24 cellular contexts compared by ENCODE assay signal in the genomic region with DNA sequence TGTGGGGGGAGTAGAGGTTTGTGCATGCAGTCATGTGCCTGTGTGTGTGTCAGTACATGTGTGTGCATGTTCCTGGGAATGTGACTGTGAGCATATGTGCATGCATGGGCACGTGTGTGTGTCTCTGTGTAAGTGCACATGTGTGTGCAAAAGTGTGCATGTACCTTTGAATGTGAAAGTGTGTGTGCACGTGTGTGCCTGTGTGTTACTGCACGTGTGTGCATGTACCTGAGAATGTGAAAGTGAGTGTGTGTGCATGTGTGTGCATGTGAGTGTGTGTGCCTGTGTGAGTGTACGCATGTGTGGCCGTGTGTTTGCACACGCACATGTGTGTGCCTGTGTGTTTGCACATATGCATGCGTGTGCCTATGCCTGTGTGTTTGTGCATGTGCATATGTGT.
DNase-seq lines count a peak whose midpoint lies in the region; ATAC-seq, FAIRE-seq and TF ChIP-seq lines count a peak whose summit lies in the region.
"Had no signal": no experiment of that assay in that cellular context is flagged by ENCODE, and none has a peak within 500 bp of the region (broad histone marks: within the 10 kb centered on the region; RNA-seq: fewer than 3 reads in every experiment).

No MANE protein-coding gene starts in this region.

- H3K4me3 Mint-ChIP-seq in endothelial cell (ENCODE audit: unreplicated experiment) = peak overlapping the region; percentile 70
- no peak overlapping the region for H3K4me3 Mint-ChIP-seq in naive thymus-derived CD4-positive, alpha-beta T cell
- H3K4me3 Mint-ChIP-seq: B cell; CD4-positive, CD25-positive, alpha-beta regulatory T cell; CD8-positive, alpha-beta T cell; GM23338 had no signal

- H3K23ac ChIP-seq in trophoblast cell (ENCODE audit: low read length) = no peak overlapping the region

- no peak for TF ChIP-seq CTCF in HepG2 (CRISPR knock-in tag; IDR thresholded peaks at IDR 0.05)
- no peak for TF ChIP-seq CTCF in right lobe of liver (IDR thresholded peaks at IDR 0.05)
- no peak for TF ChIP-seq CTCF in endothelial cell (IDR thresholded peaks at IDR 0.05; ENCODE audit: unreplicated experiment)

- H3K79me1 ChIP-seq in trophoblast cell (ENCODE audit: low read length) = no peaks in the 10 kb centered on the region

- no peak overlapping the region for H3K27ac ChIP-seq in HepG2 (ENCODE audit: extremely low read length, insufficient read depth, low read length)
- H3K27ac ChIP-seq in right lobe of liver = no peak overlapping the region
- no peak overlapping the region for H3K27ac ChIP-seq in naive thymus-derived CD4-positive, alpha-beta T cell (ENCODE audit: low read depth, low read length)
- H3K27ac ChIP-seq in trophoblast cell (ENCODE audit: low read depth, low read length) = no peak overlapping the region
- H3K27ac ChIP-seq: 22Rv1, BLaER1, C4-2B had no signal

- no peak overlapping the region for H3K14ac ChIP-seq in trophoblast cell (ENCODE audit: low read length)

- H3K79me2 ChIP-seq in HepG2 (ENCODE audit: insufficient read depth, low read length) (no peaks in the 10 kb centered on the region), trophoblast cell (ENCODE audit: control insufficient read depth, insufficient read depth, low read length, poor library complexity) (no peaks in the 10 kb centered on the region)

- CTCF ChIA-PET in HepG2 (lab: Yijun Ruan, JAX; ENCODE audit: low intra/inter-chr PET ratio, low total read pairs) = no interaction called here
- CTCF ChIA-PET in naive thymus-derived CD4-positive, alpha-beta T cell (lab: Charles Lee) = no interaction called here

- H3K9me3 ChIP-seq in HepG2 (ENCODE audit: low read length) = no peaks in the 10 kb centered on the region
- H3K9me3 ChIP-seq in right lobe of liver = no peaks in the 10 kb centered on the region
- H3K9me3 ChIP-seq in naive thymus-derived CD4-positive, alpha-beta T cell (ENCODE audit: control insufficient read depth in 2 of 3, low read length in 3 of 3) = peaks cover 0 to 3% (median 0%) of the 10 kb centered on the region in 3 experiments
- H3K9me3 ChIP-seq in trophoblast cell (ENCODE audit: insufficient read depth, low read depth, low read length) = peaks cover 11% of the 10 kb centered on the region
- H3K9me3 ChIP-seq: BLaER1, Caco-2, HAP-1 had no signal

- no peak overlapping the region for H3K4ac ChIP-seq in trophoblast cell (ENCODE audit: low read depth, low read length)

- H3K27me3 Mint-ChIP-seq in endothelial cell (ENCODE audit: unreplicated experiment) = peaks cover 19% of the 10 kb centered on the region
- H3K27me3 Mint-ChIP-seq in naive thymus-derived CD4-positive, alpha-beta T cell = peaks cover 0 to 36% (median 6%) of the 10 kb centered on the region in 5 donors
- H3K27me3 Mint-ChIP-seq: B cell; CD4-positive, CD25-positive, alpha-beta regulatory T cell had no signal

- ATAC-seq in HepG2 (no peak), right lobe of liver (no peak), GM19351 (IDR thresholded peaks at IDR 0.05; ENCODE audit: unreplicated experiment) (no peak)
- ATAC-seq in naive thymus-derived CD4-positive, alpha-beta T cell = peak; percentile 20
- ATAC-seq: CD8-positive, alpha-beta T cell; GM23338 had no signal

- H3K4me3 ChIP-seq in HepG2 (replicated peaks in 1 of 3; ENCODE audit: insufficient read depth in 1 of 3, low read depth in 2 of 3, low read length in 3 of 3) = no peak overlapping the region
- H3K4me3 ChIP-seq in right lobe of liver = no peak overlapping the region
- H3K4me3 ChIP-seq in naive thymus-derived CD4-positive, alpha-beta T cell (ENCODE audit: low read length) = no peak overlapping the region
- peak overlapping the region; percentile 25 for H3K4me3 ChIP-seq in trophoblast cell (ENCODE audit: low read depth, low read length)
- H3K4me3 ChIP-seq: BLaER1, GM23338, HAP-1 had no signal

- H2AK5ac ChIP-seq in trophoblast cell (ENCODE audit: low read length) = no peak overlapping the region

- no peak overlapping the region for H4K12ac ChIP-seq in trophoblast cell (ENCODE audit: low read depth, low read length)

- H3K4me1 ChIP-seq in HepG2 (ENCODE audit: insufficient read depth, low read length) = no peaks in the 10 kb centered on the region
- H3K4me1 ChIP-seq in right lobe of liver = no peaks in the 10 kb centered on the region
- no peaks in the 10 kb centered on the region for H3K4me1 ChIP-seq in naive thymus-derived CD4-positive, alpha-beta T cell (ENCODE audit: control insufficient read depth in 2 of 2, insufficient read depth in 2 of 2, low read length in 2 of 2)
- no peaks in the 10 kb centered on the region for H3K4me1 ChIP-seq in trophoblast cell (ENCODE audit: control insufficient read depth in 1 of 2, insufficient read depth in 2 of 2, low read length in 2 of 2)
- H3K4me1 ChIP-seq: Caco-2, HAP-1 had no signal

- no peak overlapping the region for H2AFZ ChIP-seq in HepG2 (ENCODE audit: low read length)
- no peak overlapping the region for H2AFZ ChIP-seq in trophoblast cell (ENCODE audit: insufficient read depth, low read length, poor library complexity)
- H2AFZ ChIP-seq: GM23338 had no signal

- H3K27ac Mint-ChIP-seq in endothelial cell (ENCODE audit: unreplicated experiment) = peak overlapping the region; percentile 34
- no peak overlapping the region for H3K27ac Mint-ChIP-seq in naive thymus-derived CD4-positive, alpha-beta T cell
- H3K27ac Mint-ChIP-seq: B cell; CD8-positive, alpha-beta T cell; GM23338 had no signal

- H3K4me1 Mint-ChIP-seq in endothelial cell (ENCODE audit: unreplicated experiment) = no peaks in the 10 kb centered on the region
- H3K4me1 Mint-ChIP-seq in naive thymus-derived CD4-positive, alpha-beta T cell = peaks cover 0 to 8% (median 0%) of the 10 kb centered on the region in 7 donors
- H3K4me1 Mint-ChIP-seq: B cell; CD4-positive, CD25-positive, alpha-beta regulatory T cell; GM23338 had no signal

- peaks cover 1 to 22% of the 10 kb centered on the region in 2 experiments; a peak in 3 of 5 replicates for H3K27me3 ChIP-seq in HepG2 (ENCODE audit: control insufficient read depth in 1 of 2, insufficient read depth in 2 of 2, low read length in 2 of 2)
- no peaks in the 10 kb centered on the region for H3K27me3 ChIP-seq in right lobe of liver
- no peaks in the 10 kb centered on the region for H3K27me3 ChIP-seq in naive thymus-derived CD4-positive, alpha-beta T cell (ENCODE audit: control insufficient read depth in 2 of 2, insufficient read depth in 2 of 2, low read length in 2 of 2)
- no peaks in the 10 kb centered on the region for H3K27me3 ChIP-seq in trophoblast cell (ENCODE audit: insufficient read depth, low read length)
- H3K27me3 ChIP-seq: BLaER1 had no signal

- no peak overlapping the region for H2BK5ac ChIP-seq in trophoblast cell (ENCODE audit: low read depth, low read length, poor library complexity)

- H3K9ac ChIP-seq in HepG2 (ENCODE audit: insufficient read depth, low read depth, low read length) (no peak overlapping the region), trophoblast cell (ENCODE audit: low read length) (no peak overlapping the region)
- H3K9ac ChIP-seq: BLaER1 had no signal

- BruUV-seq in HepG2 (replicated peaks; lab: Mats Ljungman, UMichigan) = no TSS peak

- TF ChIP-seq RAD21 in HepG2 (CRISPR knock-in tag; IDR thresholded peaks at IDR 0.05) = no peak

- H3K18ac ChIP-seq in trophoblast cell (ENCODE audit: low read length) = no peak overlapping the region

- DNase-seq in HepG2 (ENCODE audit: low spot score) = no peak
- no peak for DNase-seq in right lobe of liver
- DNase-seq in endothelial cell (ENCODE audit: low spot score) = no peak
- no peak for DNase-seq in naive thymus-derived CD4-positive, alpha-beta T cell
- DNase-seq in trophoblast cell = no peak
- no peak for DNase-seq in HUDEP-2 (lab: John Stamatoyannopoulos, UW; ENCODE audit: unreplicated experiment in 76 of 76)
- DNase-seq in NCI-H748 (lab: John Stamatoyannopoulos, UW; ENCODE audit: unreplicated experiment) = no peak
- DNase-seq: Caco-2; CD4-positive, CD25-positive, alpha-beta regulatory T cell; CD8-positive, alpha-beta T cell; DMS153; DND-41 had no signal

- H3K36me3 ChIP-seq in HepG2 (replicated peaks in 1 of 2; ENCODE audit: control insufficient read depth in 1 of 2, insufficient read depth in 2 of 2, low read length in 2 of 2) (no peaks in the 10 kb centered on the region), right lobe of liver (no peaks in the 10 kb centered on the region), trophoblast cell (ENCODE audit: control insufficient read depth in 1 of 2, insufficient read depth in 2 of 2, low read length in 2 of 2) (no peaks in the 10 kb centered on the region)
- no peaks in the 10 kb centered on the region for H3K36me3 ChIP-seq in naive thymus-derived CD4-positive, alpha-beta T cell (ENCODE audit: control insufficient read depth in 2 of 3, insufficient read depth in 3 of 3, low read length in 3 of 3)
- H3K36me3 ChIP-seq: BLaER1, HAP-1 had no signal

- FAIRE-seq in HepG2 (lab: Jason Lieb, UNC) = no peak
- FAIRE-seq: A204.1, G401.6, GM12892, GM19239, H54 had no signal

- no peaks in the 10 kb centered on the region for H4K20me1 ChIP-seq in HepG2 (ENCODE audit: insufficient read depth, low read length)
- H4K20me1 ChIP-seq: BLaER1 had no signal

- H4K91ac ChIP-seq in trophoblast cell (ENCODE audit: low read depth, low read length) = no peak overlapping the region

- in situ Hi-C loops in HepG2 (cut with HindIII; ENCODE audit: extremely low pct_ligation_motif_present, low pct_unique_long_range_greater_than_20kb) = no loop called here

- TF ChIP-seq POLR2A in HepG2 (IDR thresholded peaks at IDR 0.05; ENCODE audit: insufficient read depth in 1 of 2, low read depth in 2 of 2, low read length in 2 of 2) (no peak), right lobe of liver (IDR thresholded peaks at IDR 0.05) (no peak)

- peaks cover 49% of the 10 kb centered on the region for H3K9me3 Mint-ChIP-seq in endothelial cell (ENCODE audit: unreplicated experiment)
- peaks cover 4 to 28% (median 15%) of the 10 kb centered on the region in 11 donors for H3K9me3 Mint-ChIP-seq in naive thymus-derived CD4-positive, alpha-beta T cell

- no peak overlapping the region for H2BK12ac ChIP-seq in trophoblast cell (ENCODE audit: low read length)

- TF ChIP-seq EP300 in HepG2 (IDR thresholded peaks at IDR 0.05; ENCODE audit: low read depth in 2 of 2, low read length in 2 of 2) (no peak), HepG2 (CRISPR knock-in tag; IDR thresholded peaks at IDR 0.05; ENCODE audit: borderline replicate concordance) (no peak)

- intact Hi-C loops in HepG2 (cut with micrococcal nuclease; ENCODE audit: unreplicated experiment) (no loop called here), right lobe of liver (cut with DNase I) (no loop called here)
- intact Hi-C loops in naive thymus-derived CD4-positive, alpha-beta T cell (cut with micrococcal nuclease) = no loop called here

- WGBS in HepG2 (ENCODE audit: low lambda C conversion rate) = 79% methylated on average over 3 of the region's 7 CpGs
- WGBS in right lobe of liver (ENCODE audit: insufficient coverage, low coverage, low lambda C conversion rate, missing lambda C conversion rate) = 70% methylated on average over 2 of the region's 7 CpGs
- WGBS in trophoblast cell (ENCODE audit: extremely low coverage, insufficient coverage, insufficient read length) = no CpG with 5 or more reads among the region's 7 CpGs

- POLR2A ChIA-PET in HepG2 (lab: Yijun Ruan, JAX) = no interaction called here
- POLR2A ChIA-PET in naive thymus-derived CD4-positive, alpha-beta T cell (lab: Charles Lee) = no interaction called here

- no peak overlapping the region for H2BK120ac ChIP-seq in trophoblast cell (ENCODE audit: insufficient read depth, low read length, poor library complexity)

- peaks cover 35% of the 10 kb centered on the region for H3K36me3 Mint-ChIP-seq in endothelial cell (ENCODE audit: low read depth, unreplicated experiment)
- no peaks in the 10 kb centered on the region for H3K36me3 Mint-ChIP-seq in naive thymus-derived CD4-positive, alpha-beta T cell
- H3K36me3 Mint-ChIP-seq: CD4-positive, CD25-positive, alpha-beta regulatory T cell; CD8-positive, alpha-beta T cell had no signal

- H4K8ac ChIP-seq in trophoblast cell (ENCODE audit: low read depth, low read length) = no peak overlapping the region

- no peak overlapping the region for H3K4me2 ChIP-seq in HepG2 (ENCODE audit: low read depth, low read length)
- H3K4me2 ChIP-seq in trophoblast cell (ENCODE audit: low read length) = no peak overlapping the region
- H3K4me2 ChIP-seq: BLaER1, GM23338 had no signal
